In the genomic region with DNA sequence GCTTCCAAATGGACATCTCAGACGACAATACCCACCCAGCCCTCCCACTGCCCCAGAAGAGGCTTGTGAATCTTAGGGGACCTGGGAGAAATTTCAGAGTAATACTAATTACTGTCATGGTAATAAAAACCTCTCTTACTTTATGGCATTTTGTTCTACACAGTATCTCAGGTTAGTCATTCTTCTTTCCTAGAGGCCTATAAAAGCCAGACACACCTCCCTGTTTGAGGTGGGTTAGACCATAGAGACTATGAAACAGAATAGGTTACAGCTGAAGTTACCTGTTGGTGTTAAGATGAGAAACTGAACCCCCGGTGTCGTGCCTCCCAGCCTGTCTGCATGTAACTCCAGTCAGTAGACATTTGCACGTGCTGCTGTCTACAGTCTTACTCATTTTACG, we compare ENCODE assay signal across 1 cellular context.
TF ChIP-seq lines count a peak whose summit lies in the region.

No MANE protein-coding gene starts in this region.

TF ChIP-seq in GM23338, 12 proteins besides CTCF, POLR2A, EP300 and RAD21 (continued from another document):
- TF ChIP-seq POLR2AphosphoS5 (IDR thresholded peaks at IDR 0.05; ENCODE audit: low read depth) = no peak
- TF ChIP-seq JUNB (IDR thresholded peaks at IDR 0.05; ENCODE audit: unreplicated experiment) = no peak
- TF ChIP-seq CREB1 (CRISPR knock-in tag; IDR thresholded peaks at IDR 0.05; ENCODE audit: low read depth) = no peak
- TF ChIP-seq EZH2phosphoT487 (IDR thresholded peaks at IDR 0.05; ENCODE audit: unreplicated experiment) = no peak
- TF ChIP-seq EZH2 (IDR thresholded peaks at IDR 0.05; ENCODE audit: low read depth, unreplicated experiment) = no peak
